In the genomic region with DNA sequence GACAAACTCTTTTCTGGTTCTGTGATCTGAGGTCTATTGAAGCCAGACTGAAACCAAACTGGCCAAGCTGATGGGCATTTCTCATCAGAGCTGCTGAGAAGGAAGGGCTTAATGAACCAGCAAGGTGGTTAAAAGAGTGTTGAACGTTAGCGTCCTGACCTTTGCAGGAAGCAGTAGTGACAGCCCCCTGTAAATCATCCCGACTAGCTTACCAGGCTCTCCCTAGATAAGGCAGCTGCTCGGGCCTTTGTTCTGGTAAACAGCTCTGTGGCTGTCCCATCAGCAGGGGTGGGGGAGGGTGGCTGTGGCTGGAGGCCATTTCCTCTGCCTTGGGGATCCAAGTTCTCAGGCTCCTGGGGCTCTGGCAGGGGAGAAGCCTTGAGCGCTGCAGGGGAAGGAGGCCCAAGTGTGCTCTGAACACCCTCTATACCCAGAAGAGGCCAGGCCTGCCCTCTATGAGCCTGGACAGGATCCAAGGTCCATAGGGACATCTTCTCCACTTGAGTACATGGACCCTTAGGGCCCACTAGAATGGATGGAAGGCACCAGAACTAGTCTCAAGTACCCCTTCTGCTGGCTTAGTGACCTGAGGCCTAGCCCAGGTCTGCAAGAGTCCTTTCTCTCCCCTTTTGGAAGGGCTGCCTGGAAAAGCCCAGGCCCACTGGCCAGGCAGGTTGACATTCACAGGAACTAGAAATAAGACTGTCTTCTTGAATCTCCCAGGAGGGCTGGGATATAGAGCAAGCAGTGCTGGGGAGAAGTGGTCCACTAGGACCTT, we compare ENCODE assay signal across 1 cellular context.
TF ChIP-seq lines count a peak whose summit lies in the region.

No MANE protein-coding gene starts in this region.

TF ChIP-seq in K562, 482 proteins besides CTCF, POLR2A, EP300 and RAD21 (continued from another document and continues in another):
- TF ChIP-seq CHD1 (IDR thresholded peaks at IDR 0.05; ENCODE audit: low read length), result no peak
- TF ChIP-seq ZNF239 (CRISPR knock-in tag; IDR thresholded peaks at IDR 0.05), result peak; percentile 75
- no peak for TF ChIP-seq ETS2 (tag; IDR thresholded peaks at IDR 0.05; ENCODE audit: borderline replicate concordance, poor library complexity, severe bottlenecking)
- peak; percentile 88 to 95 for TF ChIP-seq ARNT (IDR thresholded peaks at IDR 0.05)
- TF ChIP-seq CBX2 (IDR thresholded peaks at IDR 0.05; ENCODE audit: insufficient read depth, low read length, poor library complexity, severe bottlenecking), result no peak
- peak; percentile 100 for TF ChIP-seq RNF2 (IDR thresholded peaks at IDR 0.05)
- no peak for TF ChIP-seq ZNF316 (IDR thresholded peaks at IDR 0.05)
- TF ChIP-seq, protein P1, sequence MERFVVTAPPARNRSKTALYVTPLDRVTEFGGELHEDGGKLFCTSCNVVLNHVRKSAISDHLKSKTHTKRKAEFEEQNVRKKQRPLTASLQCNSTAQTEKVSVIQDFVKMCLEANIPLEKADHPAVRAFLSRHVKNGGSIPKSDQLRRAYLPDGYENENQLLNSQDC (CRISPR knock-in tag; IDR thresholded peaks at IDR 0.05), result no peak
- TF ChIP-seq, protein P2, sequence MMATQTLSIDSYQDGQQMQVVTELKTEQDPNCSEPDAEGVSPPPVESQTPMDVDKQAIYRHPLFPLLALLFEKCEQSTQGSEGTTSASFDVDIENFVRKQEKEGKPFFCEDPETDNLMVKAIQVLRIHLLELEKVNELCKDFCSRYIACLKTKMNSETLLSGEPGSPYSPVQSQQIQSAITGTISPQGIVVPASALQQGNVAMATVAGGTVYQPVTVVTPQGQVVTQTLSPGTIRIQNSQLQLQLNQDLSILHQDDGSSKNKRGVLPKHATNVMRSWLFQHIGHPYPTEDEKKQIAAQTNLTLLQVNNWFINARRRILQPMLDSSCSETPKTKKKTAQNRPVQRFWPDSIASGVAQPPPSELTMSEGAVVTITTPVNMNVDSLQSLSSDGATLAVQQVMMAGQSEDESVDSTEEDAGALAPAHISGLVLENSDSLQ (IDR thresholded peaks at IDR 0.05), result peak; percentile 98
- no peak for TF ChIP-seq ARID3B (CRISPR knock-in tag; IDR thresholded peaks at IDR 0.05; ENCODE audit: borderline replicate concordance)
- peak; percentile 82 for TF ChIP-seq TAF1 (IDR thresholded peaks at IDR 0.05; ENCODE audit: control insufficient read depth, extremely low read depth, insufficient read depth, low read length, severe bottlenecking)
- TF ChIP-seq NR4A1 (CRISPR knock-in tag; IDR thresholded peaks at IDR 0.05), result peak; percentile 77; the same call in 1 of the 2 replicates
- peak; percentile 92 for TF ChIP-seq NR4A1 (tag; IDR thresholded peaks at IDR 0.05)
- TF ChIP-seq PHF8 (IDR thresholded peaks at IDR 0.05; ENCODE audit: borderline replicate concordance, low read length), result peak; percentile 36; the same call in 1 of the 2 replicates
- TF ChIP-seq GABPB2 (CRISPR knock-in tag; conservative IDR thresholded peaks at IDR 0.05), result no peak
- TF ChIP-seq, protein P3, sequence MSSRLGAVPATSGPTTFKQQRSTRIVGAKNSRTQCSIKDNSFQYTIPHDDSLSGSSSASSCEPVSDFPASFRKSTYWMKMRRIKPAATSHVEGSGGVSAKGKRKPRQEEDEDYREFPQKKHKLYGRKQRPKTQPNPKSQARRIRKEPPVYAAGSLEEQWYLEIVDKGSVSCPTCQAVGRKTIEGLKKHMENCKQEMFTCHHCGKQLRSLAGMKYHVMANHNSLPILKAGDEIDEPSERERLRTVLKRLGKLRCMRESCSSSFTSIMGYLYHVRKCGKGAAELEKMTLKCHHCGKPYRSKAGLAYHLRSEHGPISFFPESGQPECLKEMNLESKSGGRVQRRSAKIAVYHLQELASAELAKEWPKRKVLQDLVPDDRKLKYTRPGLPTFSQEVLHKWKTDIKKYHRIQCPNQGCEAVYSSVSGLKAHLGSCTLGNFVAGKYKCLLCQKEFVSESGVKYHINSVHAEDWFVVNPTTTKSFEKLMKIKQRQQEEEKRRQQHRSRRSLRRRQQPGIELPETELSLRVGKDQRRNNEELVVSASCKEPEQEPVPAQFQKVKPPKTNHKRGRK (tag; IDR thresholded peaks at IDR 0.05), result no peak
- no peak for TF ChIP-seq MCM5 (IDR thresholded peaks at IDR 0.05; ENCODE audit: low read depth)
- peak; percentile 64 for TF ChIP-seq ZBTB40 (IDR thresholded peaks at IDR 0.05)
- no peak for TF ChIP-seq ZBTB40 (CRISPR knock-in tag; IDR thresholded peaks at IDR 0.05)
- peak; percentile 86 for TF ChIP-seq HIVEP1 (CRISPR knock-in tag; IDR thresholded peaks at IDR 0.05)
- TF ChIP-seq ARID3A (IDR thresholded peaks at IDR 0.05; ENCODE audit: borderline replicate concordance, low read depth, low read length), result 0 out of 2 replicates have a peak, but pooled peaks have one; percentile 76
- no peak for TF ChIP-seq ZC3H4 (CRISPR knock-in tag; IDR thresholded peaks at IDR 0.05; ENCODE audit: borderline replicate concordance)
- TF ChIP-seq SAP30 (IDR thresholded peaks at IDR 0.05; ENCODE audit: borderline replicate concordance, insufficient read depth, low read depth, low read length, poor library complexity, severe bottlenecking), result no peak
- peak; percentile 88 for TF ChIP-seq ZNF311 (CRISPR knock-in tag; IDR thresholded peaks at IDR 0.05)
- peak; percentile 57; the same call in 1 of the 2 replicates for TF ChIP-seq RAD51 (IDR thresholded peaks at IDR 0.05; ENCODE audit: borderline replicate concordance, low read depth)
- peak; percentile 82 for TF ChIP-seq BHLHE40 (IDR thresholded peaks at IDR 0.05; ENCODE audit: low read length)
- 0 out of 2 replicates have a peak, but pooled peaks have one; percentile 0 for TF ChIP-seq ZNF75A (CRISPR knock-in tag; IDR thresholded peaks at IDR 0.05)
- TF ChIP-seq, protein P4, sequence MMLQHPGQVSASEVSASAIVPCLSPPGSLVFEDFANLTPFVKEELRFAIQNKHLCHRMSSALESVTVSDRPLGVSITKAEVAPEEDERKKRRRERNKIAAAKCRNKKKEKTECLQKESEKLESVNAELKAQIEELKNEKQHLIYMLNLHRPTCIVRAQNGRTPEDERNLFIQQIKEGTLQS (IDR thresholded peaks at IDR 0.05), result peak; percentile 53; the same call in 1 of the 2 replicates
- TF ChIP-seq, protein P4 (CRISPR knock-in tag; conservative IDR thresholded peaks at IDR 0.05), result peak; percentile 67; the same call in 1 of the 2 replicates
- TF ChIP-seq NFIX (CRISPR knock-in tag; IDR thresholded peaks at IDR 0.05; ENCODE audit: low read depth), result no peak
- peak; percentile 74; the same call in 1 of the 2 replicates for TF ChIP-seq TRIM28 (IDR thresholded peaks at IDR 0.05)
- no peak for TF ChIP-seq BDP1 (IDR thresholded peaks at IDR 0.05; ENCODE audit: insufficient read depth, insufficient read length)
- no peak for TF ChIP-seq ARHGAP35 (IDR thresholded peaks at IDR 0.05; ENCODE audit: partially characterized antibody)
- no peak for TF ChIP-seq NR3C1 (CRISPR knock-in tag; IDR thresholded peaks at IDR 0.05)
- no peak for TF ChIP-seq SAFB2 (IDR thresholded peaks at IDR 0.05; ENCODE audit: borderline replicate concordance, low read depth, low read length, severe bottlenecking)
- TF ChIP-seq, protein P5, sequence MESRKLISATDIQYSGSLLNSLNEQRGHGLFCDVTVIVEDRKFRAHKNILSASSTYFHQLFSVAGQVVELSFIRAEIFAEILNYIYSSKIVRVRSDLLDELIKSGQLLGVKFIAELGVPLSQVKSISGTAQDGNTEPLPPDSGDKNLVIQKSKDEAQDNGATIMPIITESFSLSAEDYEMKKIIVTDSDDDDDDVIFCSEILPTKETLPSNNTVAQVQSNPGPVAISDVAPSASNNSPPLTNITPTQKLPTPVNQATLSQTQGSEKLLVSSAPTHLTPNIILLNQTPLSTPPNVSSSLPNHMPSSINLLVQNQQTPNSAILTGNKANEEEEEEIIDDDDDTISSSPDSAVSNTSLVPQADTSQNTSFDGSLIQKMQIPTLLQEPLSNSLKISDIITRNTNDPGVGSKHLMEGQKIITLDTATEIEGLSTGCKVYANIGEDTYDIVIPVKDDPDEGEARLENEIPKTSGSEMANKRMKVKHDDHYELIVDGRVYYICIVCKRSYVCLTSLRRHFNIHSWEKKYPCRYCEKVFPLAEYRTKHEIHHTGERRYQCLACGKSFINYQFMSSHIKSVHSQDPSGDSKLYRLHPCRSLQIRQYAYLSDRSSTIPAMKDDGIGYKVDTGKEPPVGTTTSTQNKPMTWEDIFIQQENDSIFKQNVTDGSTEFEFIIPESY (CRISPR knock-in tag; IDR thresholded peaks at IDR 0.05), result peak; percentile 59
- no peak for TF ChIP-seq MCM2 (IDR thresholded peaks at IDR 0.05; ENCODE audit: low read depth)
- peak; percentile 30 for TF ChIP-seq EGR1 (conservative IDR thresholded peaks at IDR 0.05)
- peak; percentile 73 for TF ChIP-seq POLR2B (IDR thresholded peaks at IDR 0.05; ENCODE audit: low read depth, partially characterized antibody)
